Comparison of ENCODE assay signal across 9 cellular contexts in genomic region chr21:42466700-42467612, GRCh38. TPM values are rescaled to one million over a fixed set of nuclear protein-coding genes. Genes with fewer than 3 reads are reported as not detected.
DNase-seq lines count a peak whose midpoint lies in the region; ATAC-seq and TF ChIP-seq lines count a peak whose summit lies in the region.
"Had no signal": no experiment of that assay in that cellular context is flagged by ENCODE, and none has a peak within 500 bp of the region (broad histone marks: within the 10 kb centered on the region; RNA-seq: fewer than 3 reads in every experiment).

No MANE protein-coding gene starts in this region.

- no TSS peak for BruUV-seq in A673 (replicated peaks; lab: Mats Ljungman, UMichigan)

- no peak overlapping the region for H3K4me2 ChIP-seq in neural progenitor cell

- H3F3A ChIP-seq in neural progenitor cell (ENCODE audit: low read depth): no peaks in the 10 kb centered on the region

- H3K79me2 ChIP-seq in neural progenitor cell (ENCODE audit: low read depth): no peaks in the 10 kb centered on the region

- H2AFZ ChIP-seq in neural progenitor cell (replicated peaks): no peak overlapping the region

- H3K27me3 ChIP-seq in A673 (replicated peaks; ENCODE audit: insufficient read depth, low read depth, low read length, poor library complexity): no peaks in the 10 kb centered on the region
- no peaks in the 10 kb centered on the region for H3K27me3 ChIP-seq in neural progenitor cell

- intact Hi-C loops in A673 (cut with micrococcal nuclease; ENCODE audit: unreplicated experiment): no loop called here

- H3K4me1 ChIP-seq in A673 (ENCODE audit: insufficient read depth, low read length, poor library complexity, severe bottlenecking): peaks cover 61% of the 10 kb centered on the region
- H3K4me1 ChIP-seq in neural progenitor cell: no peaks in the 10 kb centered on the region

- H3K9me3 Mint-ChIP-seq in neural progenitor cell: no peaks in the 10 kb centered on the region
- H3K9me3 Mint-ChIP-seq: activated naive CD8-positive, alpha-beta T cell treated with anti-CD3 and anti-CD28 coated beads, Interleukin-2, amount 10 ng/mL, durations not matched to agents 7 days and 5 days had no signal

- H3K27me3 Mint-ChIP-seq in neural progenitor cell (ENCODE audit: insufficient read depth, low read depth): peaks cover 2% of the 10 kb centered on the region

- H4K20me1 ChIP-seq in neural progenitor cell (ENCODE audit: low read depth): no peaks in the 10 kb centered on the region

- H3K27ac ChIP-seq in A673 (ENCODE audit: low read depth, low read length, poor library complexity, severe bottlenecking) (peak overlapping the region; percentile 29), neural progenitor cell (no peak overlapping the region)

- TF ChIP-seq CTCF in A673 (conservative IDR thresholded peaks at IDR 0.05; ENCODE audit: low read depth, low read length) (peak; percentile 44; the same call in 1 of the 2 replicates), GM12874 (IDR thresholded peaks at IDR 0.05; ENCODE audit: insufficient read depth, low read depth, low read length) (peak; percentile 48), neural progenitor cell (IDR thresholded peaks at IDR 0.05) (peak; percentile 37)

- CTCF ChIA-PET in A673 (lab: Charles Lee): no interaction called here

- no peaks in the 10 kb centered on the region for H3K9me3 ChIP-seq in A673 (ENCODE audit: low read depth, low read length, poor library complexity, severe bottlenecking)
- no peaks in the 10 kb centered on the region for H3K9me3 ChIP-seq in neural progenitor cell (ENCODE audit: low read depth)

- H3K36me3 ChIP-seq in A673 (ENCODE audit: insufficient read depth, low read length, poor library complexity, severe bottlenecking) (no peaks in the 10 kb centered on the region), neural progenitor cell (no peaks in the 10 kb centered on the region)

- no peak overlapping the region for H3K4me3 Mint-ChIP-seq in neural progenitor cell
- H3K4me3 Mint-ChIP-seq: activated naive CD8-positive, alpha-beta T cell treated with anti-CD3 and anti-CD28 coated beads, Interleukin-2, amount 10 ng/mL, durations not matched to agents 7 days and 5 days had no signal

- H3K36me3 Mint-ChIP-seq in neural progenitor cell: no peaks in the 10 kb centered on the region

- H3K4me3 ChIP-seq in A673 (ENCODE audit: low read depth, low read length, poor library complexity, severe bottlenecking): no peak overlapping the region
- H3K4me3 ChIP-seq in neural progenitor cell: no peak overlapping the region

- ATAC-seq in GM19455 (IDR thresholded peaks at IDR 0.05; ENCODE audit: unreplicated experiment): no peak
- no peak for ATAC-seq in HG03460 (IDR thresholded peaks at IDR 0.05; ENCODE audit: unreplicated experiment)

- H3K27ac Mint-ChIP-seq in neural progenitor cell: no peak overlapping the region
- H3K27ac Mint-ChIP-seq: activated naive CD8-positive, alpha-beta T cell treated with anti-CD3 and anti-CD28 coated beads, Interleukin-2, amount 10 ng/mL, durations not matched to agents 7 days and 5 days had no signal

- DNase-seq in A673 (ENCODE audit: low spot score) (peak; percentile 48), NCI-H82 (lab: John Stamatoyannopoulos, UW) (peak; percentile 87), cerebellar cortex (ENCODE audit: low spot score) (peak; percentile 7), neural progenitor cell (ENCODE audit: low spot score) (peak; percentile 55)
- DNase-seq in stimulated activated CD4-positive, alpha-beta T cell treated with anti-CD3 and anti-CD28 coated beads, Interleukin-2, amount 100 ng/mL, for 48 hours: no peak
- DNase-seq: activated naive CD8-positive, alpha-beta T cell treated with anti-CD3 and anti-CD28 coated beads, Interleukin-2, amount 10 ng/mL, durations not matched to agents 7 days and 5 days had no signal

- POLR2A ChIA-PET in A673 (lab: Charles Lee; ENCODE audit: low non-redundant PET): no interaction called here

- no peak overlapping the region for H3K9ac ChIP-seq in neural progenitor cell

- H3K4me1 Mint-ChIP-seq in neural progenitor cell: peaks cover 24% of the 10 kb centered on the region

RNA-seq across cellular contexts. Expression of gene RSPH1, which starts 29.1 kb away (rescaled TPM):
- 0.45 and 1.0 TPM in 2 replicates for total RNA-seq in A673 (2021)
- 0.04 and 0.34 TPM in 2 replicates for total RNA-seq in neural progenitor cell (ENCODE audit: low replicate concordance)
- total RNA-seq: activated naive CD8-positive, alpha-beta T cell treated with anti-CD3 and anti-CD28 coated beads, Interleukin-2, amount 10 ng/mL, durations not matched to agents 7 days and 5 days had no signal

RNA-seq across cellular contexts. Expression of gene SLC37A1, which starts 46.7 kb away (rescaled TPM):
- total RNA-seq in A673 (2021) (11.2 and 11.9 TPM in 2 replicates), neural progenitor cell (ENCODE audit: low replicate concordance) (1.2 and 6.1 TPM in 2 replicates)

Comparison
In these comparisons a context has a peak if more than half of its experiments do, and no peak if none do; other contexts are left out.
1. DNase-seq: peak in A673 (single experiment), NCI-H82 (single experiment), cerebellar cortex (single experiment) and neural progenitor cell (single experiment); none in stimulated activated CD4-positive, alpha-beta T cell treated with anti-CD3 and anti-CD28 coated beads, Interleukin-2, amount 100 ng/mL, for 48 hours (0 of 2).
2. Peak in every context shown above with its lines, with median percentiles within 50 percentile points of each other: CTCF ChIP-seq.